Comparison of ENCODE assay signal across 18 cellular contexts in genomic region chr3:155895379-155895900, GRCh38. TPM values are rescaled to one million over a fixed set of nuclear protein-coding genes. Genes with fewer than 3 reads are reported as not detected.
DNase-seq lines count a peak whose midpoint lies in the region; ATAC-seq lines count a peak whose summit lies in the region.
"Had no signal": no experiment of that assay in that cellular context is flagged by ENCODE, and none has a peak within 500 bp of the region (broad histone marks: within the 10 kb centered on the region; RNA-seq: fewer than 3 reads in every experiment).

No MANE protein-coding gene starts in this region.

- H3K27ac Mint-ChIP-seq in activated CD4-positive, alpha-beta T cell treated with anti-CD3 and anti-CD28 coated beads for 36 hours: peak overlapping the region; percentile 39
- H3K27ac Mint-ChIP-seq: B cell; CD4-positive, CD25-positive, alpha-beta regulatory T cell; CD8-positive, alpha-beta T cell had no signal

- H3K27me3 Mint-ChIP-seq in activated CD4-positive, alpha-beta T cell treated with anti-CD3 and anti-CD28 coated beads for 36 hours: no peaks in the 10 kb centered on the region
- H3K27me3 Mint-ChIP-seq: B cell; CD4-positive, CD25-positive, alpha-beta regulatory T cell had no signal

- no peak for ATAC-seq in activated CD4-positive, alpha-beta T cell treated with anti-CD3 and anti-CD28 coated beads for 36 hours
- ATAC-seq: CD8-positive, alpha-beta T cell; GM12878 had no signal

- H3K9me3 Mint-ChIP-seq in activated CD4-positive, alpha-beta T cell treated with anti-CD3 and anti-CD28 coated beads for 36 hours (ENCODE audit: low read depth): no peaks in the 10 kb centered on the region
- H3K9me3 Mint-ChIP-seq: CD4-positive, CD25-positive, alpha-beta regulatory T cell; CD8-positive, alpha-beta T cell had no signal

- POLR2A ChIA-PET in activated CD4-positive, alpha-beta T cell treated with anti-CD3 and anti-CD28 coated beads for 36 hours (lab: Charles Lee): no interaction called here

- intact Hi-C loops in activated CD4-positive, alpha-beta T cell treated with anti-CD3 and anti-CD28 coated beads for 36 hours (cut with DNase I, micrococcal nuclease): no loop called here

- DNase-seq in activated CD4-positive, alpha-beta T cell treated with anti-CD3 and anti-CD28 coated beads for 36 hours: no peak
- no peak for DNase-seq in activated CD4-positive, alpha-beta T cell treated with anti-CD3 and anti-CD28 coated beads for 1 hour
- peak; percentile 92 for DNase-seq in NCI-H82 (lab: John Stamatoyannopoulos, UW)
- peak; percentile 73 for DNase-seq in mesenteric fat pad (ENCODE audit: low spot score)
- no peak for DNase-seq in T-helper 2 cell
- no peak for DNase-seq in NCI-H2196 treated with DMSO at 0.1 percent for 48 hours (lab: John Stamatoyannopoulos, UW; ENCODE audit: unreplicated experiment)
- DNase-seq: Caco-2; CD4-positive, CD25-positive, alpha-beta regulatory T cell; CD8-positive, alpha-beta T cell; DMS 273 treated with DMSO at 0.1 percent for 48 hours; DMS79; EL; GDM1; GM23248; H7; HCEC 1CT had no signal

- CTCF ChIA-PET in activated CD4-positive, alpha-beta T cell treated with anti-CD3 and anti-CD28 coated beads for 36 hours (lab: Charles Lee): interaction anchor here (1.4 kb wide), 1 partner anchor 10 kb away, joined by 4 read pairs; no protein-coding TSS in a partner anchor

- H3K4me1 Mint-ChIP-seq in activated CD4-positive, alpha-beta T cell treated with anti-CD3 and anti-CD28 coated beads for 36 hours: peaks cover 7% of the 10 kb centered on the region

- peaks cover 52% of the 10 kb centered on the region for H3K36me3 Mint-ChIP-seq in activated CD4-positive, alpha-beta T cell treated with anti-CD3 and anti-CD28 coated beads for 36 hours (ENCODE audit: low read depth)

- H3K4me3 Mint-ChIP-seq in activated CD4-positive, alpha-beta T cell treated with anti-CD3 and anti-CD28 coated beads for 36 hours: no peak overlapping the region
- H3K4me3 Mint-ChIP-seq: B cell; CD4-positive, CD25-positive, alpha-beta regulatory T cell; CD8-positive, alpha-beta T cell had no signal

RNA-seq across cellular contexts. Expression of gene GMPS, which starts 25.0 kb away (rescaled TPM):
- total RNA-seq in activated CD4-positive, alpha-beta T cell treated with anti-CD3 and anti-CD28 coated beads for 36 hours: 100 to 1,000 TPM; 154 to 161 TPM
- total RNA-seq in mesenteric fat pad: 39.0 TPM

RNA-seq across cellular contexts. Expression of gene SLC33A1, which starts 41.2 kb away (rescaled TPM):
- 10 to 100 TPM; 19.2 to 19.9 TPM for total RNA-seq in activated CD4-positive, alpha-beta T cell treated with anti-CD3 and anti-CD28 coated beads for 36 hours
- 30.0 TPM for total RNA-seq in mesenteric fat pad

Comparison
In these comparisons a context has a peak if more than half of its experiments do, and no peak if none do; other contexts are left out.
1. DNase-seq: peak in NCI-H82 (single experiment) and mesenteric fat pad (single experiment); none in activated CD4-positive, alpha-beta T cell treated with anti-CD3 and anti-CD28 coated beads for 36 hours (single experiment), activated CD4-positive, alpha-beta T cell treated with anti-CD3 and anti-CD28 coated beads for 1 hour (single experiment), T-helper 2 cell (0 of 5) and NCI-H2196 treated with DMSO at 0.1 percent for 48 hours (single experiment).